In genomic region chr7:104267701-104268368, GRCh38 we compare ENCODE assay signal across 8 cellular contexts.
DNase-seq lines count a peak whose midpoint lies in the region; ATAC-seq and TF ChIP-seq lines count a peak whose summit lies in the region.

No MANE protein-coding gene starts in this region.

- TF ChIP-seq CTCF in AG09319 (IDR thresholded peaks at IDR 0.05; ENCODE audit: low read depth, low read length) (peak; percentile 57), HEK293 (tag by site-specific recombination; IDR thresholded peaks at IDR 0.05) (no peak)

- DNase-seq in AG09319 (ENCODE audit: extremely low read depth, low read depth) (no peak), SKM-1 (lab: John Stamatoyannopoulos, UW; ENCODE audit: unreplicated experiment) (peak; percentile 5), inferior parietal cortex (ENCODE audit: extremely low spot score) (peak; percentile 48)

- CTCF ChIA-PET in HEK293 (lab: Yijun Ruan, JAX), result interaction anchor here (0.6 to 2.3 kb wide), 15 partner anchors 9 to 1395 kb away, joined by 3 to 23 read pairs (median 3); no protein-coding TSS in a partner anchor

- H3K27ac ChIP-seq in HEK293 (ENCODE audit: extremely low read depth, low read depth, low read length), result no peak overlapping the region

- H3K4me1 ChIP-seq in HEK293 (ENCODE audit: control insufficient read depth, insufficient read depth, low read length), result no peaks in the 10 kb centered on the region

- H3K36me3 ChIP-seq in HEK293 (ENCODE audit: control insufficient read depth in 2 of 2, insufficient read depth in 1 of 2, low read length in 2 of 2), result no peaks in the 10 kb centered on the region

- POLR2A ChIA-PET in HEK293 (lab: Yijun Ruan, JAX), result no interaction called here

- H3K4me3 ChIP-seq in HEK293 (ENCODE audit: low read depth, low read length), result no peak overlapping the region

- H3K9me3 ChIP-seq in HEK293 (ENCODE audit: control insufficient read depth, insufficient read depth, low read depth, low read length), result 0 out of 2 replicates have a peak, but pooled peaks cover 4% of the 10 kb centered on the region

- ATAC-seq in GM18861 (IDR thresholded peaks at IDR 0.05; ENCODE audit: unreplicated experiment) (no peak), HG02884 (IDR thresholded peaks at IDR 0.05; ENCODE audit: unreplicated experiment) (no peak), HG03342 (IDR thresholded peaks at IDR 0.05; ENCODE audit: unreplicated experiment) (no peak), GM18909 (IDR thresholded peaks at IDR 0.05; ENCODE audit: poor library complexity, unreplicated experiment) (no peak)

TF ChIP-seq in HEK293, 187 proteins besides CTCF, POLR2A, EP300 and RAD21:
- TF ChIP-seq ZNF654 (tag by site-specific recombination; IDR thresholded peaks at IDR 0.05; ENCODE audit: low read depth), result 0 out of 2 replicates have a peak, but pooled peaks have one; percentile 16
- TF ChIP-seq ZNF561 (tag by site-specific recombination; IDR thresholded peaks at IDR 0.05; ENCODE audit: borderline replicate concordance), result no peak
